In genomic region chr3:62531981-62532380, GRCh38 we compare ENCODE assay signal across 7 cellular contexts.
"Had no signal": no experiment of that assay in that cellular context is flagged by ENCODE, and none has a peak within 500 bp of the region (broad histone marks: within the 10 kb centered on the region; RNA-seq: fewer than 3 reads in every experiment).

No MANE protein-coding gene starts in this region.

- H3K36me3 Mint-ChIP-seq: IgD-negative memory B cell had no signal

- ATAC-seq: HepG2 had no signal

- H3K27ac Mint-ChIP-seq: IgD-negative memory B cell had no signal

- H3K4me3 ChIP-seq: GM23248 had no signal

- H3K9ac ChIP-seq: GM23248 had no signal

- H3K27ac ChIP-seq: GM23248, HL-60 had no signal

- H2AFZ ChIP-seq: GM23248 had no signal

- DNase-seq: GM23248, GOT3, H7, HCEC 1CT had no signal
